In genomic region chr4:99090511-99090910, GRCh38 we compare ENCODE assay signal across 15 cellular contexts. TPM values are rescaled to one million over a fixed set of nuclear protein-coding genes. Genes with fewer than 3 reads are reported as not detected.
DNase-seq lines count a peak whose midpoint lies in the region; ATAC-seq, FAIRE-seq and TF ChIP-seq lines count a peak whose summit lies in the region.
"Had no signal": no experiment of that assay in that cellular context is flagged by ENCODE, and none has a peak within 500 bp of the region (broad histone marks: within the 10 kb centered on the region; RNA-seq: fewer than 3 reads in every experiment).

No MANE protein-coding gene starts in this region.

- H2AFZ ChIP-seq in hepatocyte = peak overlapping the region; percentile 3
- H2AFZ ChIP-seq: parathyroid adenoma had no signal

- peaks cover 18% of the 10 kb centered on the region for H3K36me3 Mint-ChIP-seq in activated T-helper 17 cell treated with anti-CD3 and anti-CD28 coated beads, Interleukin-2, amount 50 U/mL, for 72 hours (ENCODE audit: low read depth)

- H3K9ac ChIP-seq in ES-I3 (ENCODE audit: low read depth, low read length) = peak overlapping the region; percentile 14; the same call in 1 of the 2 replicates
- H3K9ac ChIP-seq: parathyroid adenoma had no signal

- H3K9me2 ChIP-seq in hepatocyte (replicated peaks; ENCODE audit: insufficient read depth) = no peaks in the 10 kb centered on the region

- H3K4me3 Mint-ChIP-seq in activated T-helper 17 cell treated with anti-CD3 and anti-CD28 coated beads, Interleukin-2, amount 50 U/mL, for 72 hours = peak overlapping the region; percentile 98

- H3K4me3 ChIP-seq in hepatocyte = no peak overlapping the region
- H3K4me3 ChIP-seq in skeletal muscle cell (ENCODE audit: low read depth, low read length) = peak overlapping the region; percentile 94

- H3K4me1 ChIP-seq in ES-I3 (ENCODE audit: insufficient read depth, low read length) (peaks cover 16% of the 10 kb centered on the region), hepatocyte (ENCODE audit: insufficient read depth) (peaks cover 18% of the 10 kb centered on the region)
- H3K4me1 ChIP-seq: parathyroid adenoma had no signal

- H3K9me3 Mint-ChIP-seq in activated T-helper 17 cell treated with anti-CD3 and anti-CD28 coated beads, Interleukin-2, amount 50 U/mL, for 72 hours = no peaks in the 10 kb centered on the region

- H3K4me2 ChIP-seq in hepatocyte = peak overlapping the region; percentile 85

- H3K79me2 ChIP-seq in hepatocyte = peaks cover 46% of the 10 kb centered on the region
- H3K79me2 ChIP-seq: parathyroid adenoma had no signal

- DNase-seq in hepatocyte (ENCODE audit: low spot score) = no peak
- DNase-seq in skeletal muscle cell (ENCODE audit: low read depth) = no peak
- no peak for DNase-seq in GOT3 (lab: John Stamatoyannopoulos, UW)
- DNase-seq in urothelium cell line (ENCODE audit: low spot score) = no peak
- DNase-seq: hippocampal formation, NCI-H1436 had no signal

- H3K36me3 ChIP-seq in ES-I3 (ENCODE audit: insufficient read depth, low read length) = 0 out of 2 replicates have a peak, but pooled peaks cover under 1% of the 10 kb centered on the region
- H3K36me3 ChIP-seq in hepatocyte (replicated peaks; ENCODE audit: insufficient read depth, low read depth) = no peaks in the 10 kb centered on the region
- H3K36me3 ChIP-seq: cardiac muscle cell had no signal

- no peaks in the 10 kb centered on the region for H3K27me3 Mint-ChIP-seq in activated T-helper 17 cell treated with anti-CD3 and anti-CD28 coated beads, Interleukin-2, amount 50 U/mL, for 72 hours

- H3K9me3 ChIP-seq in ES-I3 (ENCODE audit: control insufficient read depth, insufficient read depth, low read length) = no peaks in the 10 kb centered on the region; the same call in 1 of the 2 replicates
- H3K9me3 ChIP-seq in hepatocyte (ENCODE audit: low read depth) = no peaks in the 10 kb centered on the region

- FAIRE-seq in urothelium cell line (lab: Jason Lieb, UNC) = no peak
- FAIRE-seq: H1 had no signal

- H3K27ac ChIP-seq in hepatocyte = peak overlapping the region; percentile 94
- H3K27ac ChIP-seq: parathyroid adenoma had no signal

- WGBS in hepatocyte (ENCODE audit: low lambda C conversion rate, missing lambda C conversion rate) = 61% methylated on average over 1 of the region's 1 CpG

- no peaks in the 10 kb centered on the region for H3K27me3 ChIP-seq in hepatocyte
- H3K27me3 ChIP-seq: cardiac muscle cell had no signal

- peaks cover 3% of the 10 kb centered on the region for H4K20me1 ChIP-seq in hepatocyte (ENCODE audit: insufficient read depth, poor library complexity, severe bottlenecking)

- ATAC-seq in activated T-helper 17 cell treated with anti-CD3 and anti-CD28 coated beads, Interleukin-2, amount 50 U/mL, for 72 hours (replicated peaks) = no peak
- ATAC-seq in HG03378 (IDR thresholded peaks at IDR 0.05; ENCODE audit: unreplicated experiment) = no peak
- no peak for ATAC-seq in GM18909 (IDR thresholded peaks at IDR 0.05; ENCODE audit: poor library complexity, unreplicated experiment)

- peak overlapping the region; percentile 96 for H3K27ac Mint-ChIP-seq in activated T-helper 17 cell treated with anti-CD3 and anti-CD28 coated beads, Interleukin-2, amount 50 U/mL, for 72 hours

- no peak for TF ChIP-seq CTCF in hepatocyte (IDR thresholded peaks at IDR 0.05; ENCODE audit: poor library complexity)

- peaks cover 25% of the 10 kb centered on the region for H3K4me1 Mint-ChIP-seq in activated T-helper 17 cell treated with anti-CD3 and anti-CD28 coated beads, Interleukin-2, amount 50 U/mL, for 72 hours

RNA-seq across cellular contexts. Expression of gene ADH5, which starts 1.9 kb away (rescaled TPM):
- 100 to 1,000 TPM in 1 of 2 donors, 10 to 100 TPM in 1; 96.4 to 114 TPM for total RNA-seq in activated T-helper 17 cell treated with anti-CD3 and anti-CD28 coated beads, Interleukin-2, amount 50 U/mL, for 72 hours
- total RNA-seq in hepatocyte = 169 and 200 TPM in 2 replicates
- 128 and 149 TPM in 2 replicates for polyA plus RNA-seq in hepatocyte

RNA-seq across cellular contexts. Expression of gene ADH4, which starts 53.6 kb away (rescaled TPM):
- not detected for total RNA-seq in activated T-helper 17 cell treated with anti-CD3 and anti-CD28 coated beads, Interleukin-2, amount 50 U/mL, for 72 hours
- total RNA-seq in hepatocyte = 23.5 and 24.0 TPM in 2 replicates
- polyA plus RNA-seq in hepatocyte = 9.2 and 11.0 TPM in 2 replicates
- total RNA-seq: cardiac muscle cell, Daoy, H1, RPMI7951 had no signal
- polyA plus RNA-seq: H1 had no signal

Comparison
In these comparisons a context has a peak if more than half of its experiments do, and no peak if none do; other contexts are left out.
1. RNA of gene ADH4, which starts 53.6 kb away (total RNA-seq): 23.5 to 24.0 TPM in hepatocyte; not detected in activated T-helper 17 cell treated with anti-CD3 and anti-CD28 coated beads, Interleukin-2, amount 50 U/mL, for 72 hours; every median in the first group is over 10 times any median in the second.